Comparison of ENCODE assay signal across 11 cellular contexts in the genomic region with DNA sequence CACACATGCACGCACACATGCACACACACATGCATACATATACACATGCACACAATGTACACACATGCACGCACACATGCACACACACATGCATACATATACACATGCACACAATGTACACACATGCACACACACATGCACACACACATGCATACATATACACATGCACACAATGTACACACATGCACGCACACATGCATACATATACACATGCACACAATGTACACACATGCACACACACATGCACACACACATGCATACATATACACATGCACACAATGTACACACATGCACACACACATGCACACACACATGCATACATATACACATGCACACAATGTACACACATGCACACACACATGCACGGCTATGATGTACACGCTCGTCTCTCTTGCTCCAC. TPM values are rescaled to one million over a fixed set of nuclear protein-coding genes. Genes with fewer than 3 reads are reported as not detected.
"Had no signal": no experiment of that assay in that cellular context is flagged by ENCODE, and none has a peak within 500 bp of the region (broad histone marks: within the 10 kb centered on the region; RNA-seq: fewer than 3 reads in every experiment).

No MANE protein-coding gene starts in this region.

RNA-seq across cellular contexts. Expression of a gene that starts 27.8 kb away (rescaled TPM):
- total RNA-seq: activated CD4-positive, alpha-beta memory T cell treated with anti-CD3 and anti-CD28 coated beads, Interleukin-2, amount 10 ng/mL, durations not matched to agents 7 days and 5 days; activated CD4-positive, alpha-beta T cell treated with anti-CD3 and anti-CD28 coated beads for 36 hours; activated CD4-positive, alpha-beta T cell treated with anti-CD3 and anti-CD28 coated beads, Interleukin-2, amount 10 ng/mL, durations not matched to agents 7 days and 5 days; activated CD8-positive, alpha-beta memory T cell treated with anti-CD3 and anti-CD28 coated beads, Interleukin-2, amount 10 ng/mL, durations not matched to agents 7 days and 5 days; activated CD8-positive, alpha-beta T cell treated with anti-CD3 and anti-CD28 coated beads, Interleukin-2, amount 10 ng/mL, durations not matched to agents 7 days and 5 days; activated naive CD8-positive, alpha-beta T cell treated with anti-CD3 and anti-CD28 coated beads, Interleukin-2, amount 10 ng/mL, durations not matched to agents 7 days and 5 days; activated T-helper 2 cell treated with anti-CD3 and anti-CD28 coated beads, Interferon-gamma antibody, Interleukin-2, Interleukin-4, amounts not matched to agents 10 μg/mL and 5 μg/mL and 100 μg/mL, durations not matched to agents 14 hours and 24 hours and 36 hours; ascending aorta; bronchial epithelial cell; cardiac muscle cell; chondrocyte had no signal
